In genomic region chr1:145425436-145426029, GRCh38 we compare ENCODE assay signal across 1 cellular context.
TF ChIP-seq lines count a peak whose summit lies in the region.

A gene with protein sequence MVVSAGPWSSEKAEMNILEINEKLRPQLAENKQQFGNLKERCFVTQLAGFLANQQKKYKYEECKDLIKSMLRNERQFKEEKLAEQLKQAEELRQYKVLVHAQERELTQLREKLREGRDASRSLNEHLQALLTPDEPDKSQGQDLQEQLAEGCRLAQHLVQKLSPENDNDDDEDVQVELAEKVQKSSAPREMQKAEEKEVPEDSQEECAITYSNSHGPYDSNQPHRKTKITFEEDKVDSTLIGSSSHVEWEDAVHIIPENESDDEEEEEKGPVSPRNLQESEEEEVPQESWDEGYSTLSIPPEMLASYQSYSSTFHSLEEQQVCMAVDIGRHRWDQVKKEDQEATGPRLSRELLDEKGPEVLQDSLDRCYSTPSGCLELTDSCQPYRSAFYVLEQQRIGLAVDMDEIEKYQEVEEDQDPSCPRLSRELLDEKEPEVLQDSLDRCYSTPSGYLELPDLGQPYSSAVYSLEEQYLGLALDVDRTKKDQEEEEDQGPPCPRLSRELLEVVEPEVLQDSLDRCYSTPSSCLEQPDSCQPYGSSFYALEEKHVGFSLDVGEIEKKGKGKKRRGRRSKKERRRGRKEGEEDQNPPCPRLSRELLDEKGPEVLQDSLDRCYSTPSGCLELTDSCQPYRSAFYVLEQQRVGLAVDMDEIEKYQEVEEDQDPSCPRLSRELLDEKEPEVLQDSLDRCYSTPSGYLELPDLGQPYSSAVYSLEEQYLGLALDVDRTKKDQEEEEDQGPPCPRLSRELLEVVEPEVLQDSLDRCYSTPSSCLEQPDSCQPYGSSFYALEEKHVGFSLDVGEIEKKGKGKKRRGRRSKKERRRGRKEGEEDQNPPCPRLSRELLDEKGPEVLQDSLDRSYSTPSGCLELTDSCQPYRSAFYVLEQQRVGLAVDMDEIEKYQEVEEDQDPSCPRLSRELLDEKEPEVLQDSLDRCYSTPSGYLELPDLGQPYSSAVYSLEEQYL (N-terminal part only) (minus strand): TSS chr1:145425603. CDS start chr1:145405272, 20,331 bp downstream.

TF ChIP-seq in K562, 482 proteins besides CTCF, POLR2A, EP300 and RAD21 (continued from another document):
- TF ChIP-seq, protein P1, sequence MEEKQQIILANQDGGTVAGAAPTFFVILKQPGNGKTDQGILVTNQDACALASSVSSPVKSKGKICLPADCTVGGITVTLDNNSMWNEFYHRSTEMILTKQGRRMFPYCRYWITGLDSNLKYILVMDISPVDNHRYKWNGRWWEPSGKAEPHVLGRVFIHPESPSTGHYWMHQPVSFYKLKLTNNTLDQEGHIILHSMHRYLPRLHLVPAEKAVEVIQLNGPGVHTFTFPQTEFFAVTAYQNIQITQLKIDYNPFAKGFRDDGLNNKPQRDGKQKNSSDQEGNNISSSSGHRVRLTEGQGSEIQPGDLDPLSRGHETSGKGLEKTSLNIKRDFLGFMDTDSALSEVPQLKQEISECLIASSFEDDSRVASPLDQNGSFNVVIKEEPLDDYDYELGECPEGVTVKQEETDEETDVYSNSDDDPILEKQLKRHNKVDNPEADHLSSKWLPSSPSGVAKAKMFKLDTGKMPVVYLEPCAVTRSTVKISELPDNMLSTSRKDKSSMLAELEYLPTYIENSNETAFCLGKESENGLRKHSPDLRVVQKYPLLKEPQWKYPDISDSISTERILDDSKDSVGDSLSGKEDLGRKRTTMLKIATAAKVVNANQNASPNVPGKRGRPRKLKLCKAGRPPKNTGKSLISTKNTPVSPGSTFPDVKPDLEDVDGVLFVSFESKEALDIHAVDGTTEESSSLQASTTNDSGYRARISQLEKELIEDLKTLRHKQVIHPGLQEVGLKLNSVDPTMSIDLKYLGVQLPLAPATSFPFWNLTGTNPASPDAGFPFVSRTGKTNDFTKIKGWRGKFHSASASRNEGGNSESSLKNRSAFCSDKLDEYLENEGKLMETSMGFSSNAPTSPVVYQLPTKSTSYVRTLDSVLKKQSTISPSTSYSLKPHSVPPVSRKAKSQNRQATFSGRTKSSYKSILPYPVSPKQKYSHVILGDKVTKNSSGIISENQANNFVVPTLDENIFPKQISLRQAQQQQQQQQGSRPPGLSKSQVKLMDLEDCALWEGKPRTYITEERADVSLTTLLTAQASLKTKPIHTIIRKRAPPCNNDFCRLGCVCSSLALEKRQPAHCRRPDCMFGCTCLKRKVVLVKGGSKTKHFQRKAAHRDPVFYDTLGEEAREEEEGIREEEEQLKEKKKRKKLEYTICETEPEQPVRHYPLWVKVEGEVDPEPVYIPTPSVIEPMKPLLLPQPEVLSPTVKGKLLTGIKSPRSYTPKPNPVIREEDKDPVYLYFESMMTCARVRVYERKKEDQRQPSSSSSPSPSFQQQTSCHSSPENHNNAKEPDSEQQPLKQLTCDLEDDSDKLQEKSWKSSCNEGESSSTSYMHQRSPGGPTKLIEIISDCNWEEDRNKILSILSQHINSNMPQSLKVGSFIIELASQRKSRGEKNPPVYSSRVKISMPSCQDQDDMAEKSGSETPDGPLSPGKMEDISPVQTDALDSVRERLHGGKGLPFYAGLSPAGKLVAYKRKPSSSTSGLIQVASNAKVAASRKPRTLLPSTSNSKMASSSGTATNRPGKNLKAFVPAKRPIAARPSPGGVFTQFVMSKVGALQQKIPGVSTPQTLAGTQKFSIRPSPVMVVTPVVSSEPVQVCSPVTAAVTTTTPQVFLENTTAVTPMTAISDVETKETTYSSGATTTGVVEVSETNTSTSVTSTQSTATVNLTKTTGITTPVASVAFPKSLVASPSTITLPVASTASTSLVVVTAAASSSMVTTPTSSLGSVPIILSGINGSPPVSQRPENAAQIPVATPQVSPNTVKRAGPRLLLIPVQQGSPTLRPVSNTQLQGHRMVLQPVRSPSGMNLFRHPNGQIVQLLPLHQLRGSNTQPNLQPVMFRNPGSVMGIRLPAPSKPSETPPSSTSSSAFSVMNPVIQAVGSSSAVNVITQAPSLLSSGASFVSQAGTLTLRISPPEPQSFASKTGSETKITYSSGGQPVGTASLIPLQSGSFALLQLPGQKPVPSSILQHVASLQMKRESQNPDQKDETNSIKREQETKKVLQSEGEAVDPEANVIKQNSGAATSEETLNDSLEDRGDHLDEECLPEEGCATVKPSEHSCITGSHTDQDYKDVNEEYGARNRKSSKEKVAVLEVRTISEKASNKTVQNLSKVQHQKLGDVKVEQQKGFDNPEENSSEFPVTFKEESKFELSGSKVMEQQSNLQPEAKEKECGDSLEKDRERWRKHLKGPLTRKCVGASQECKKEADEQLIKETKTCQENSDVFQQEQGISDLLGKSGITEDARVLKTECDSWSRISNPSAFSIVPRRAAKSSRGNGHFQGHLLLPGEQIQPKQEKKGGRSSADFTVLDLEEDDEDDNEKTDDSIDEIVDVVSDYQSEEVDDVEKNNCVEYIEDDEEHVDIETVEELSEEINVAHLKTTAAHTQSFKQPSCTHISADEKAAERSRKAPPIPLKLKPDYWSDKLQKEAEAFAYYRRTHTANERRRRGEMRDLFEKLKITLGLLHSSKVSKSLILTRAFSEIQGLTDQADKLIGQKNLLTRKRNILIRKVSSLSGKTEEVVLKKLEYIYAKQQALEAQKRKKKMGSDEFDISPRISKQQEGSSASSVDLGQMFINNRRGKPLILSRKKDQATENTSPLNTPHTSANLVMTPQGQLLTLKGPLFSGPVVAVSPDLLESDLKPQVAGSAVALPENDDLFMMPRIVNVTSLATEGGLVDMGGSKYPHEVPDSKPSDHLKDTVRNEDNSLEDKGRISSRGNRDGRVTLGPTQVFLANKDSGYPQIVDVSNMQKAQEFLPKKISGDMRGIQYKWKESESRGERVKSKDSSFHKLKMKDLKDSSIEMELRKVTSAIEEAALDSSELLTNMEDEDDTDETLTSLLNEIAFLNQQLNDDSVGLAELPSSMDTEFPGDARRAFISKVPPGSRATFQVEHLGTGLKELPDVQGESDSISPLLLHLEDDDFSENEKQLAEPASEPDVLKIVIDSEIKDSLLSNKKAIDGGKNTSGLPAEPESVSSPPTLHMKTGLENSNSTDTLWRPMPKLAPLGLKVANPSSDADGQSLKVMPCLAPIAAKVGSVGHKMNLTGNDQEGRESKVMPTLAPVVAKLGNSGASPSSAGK (IDR thresholded peaks at IDR 0.05) = peak; percentile 39; the same call in 1 of the 2 replicates
- TF ChIP-seq FOXA1 (IDR thresholded peaks at IDR 0.05; ENCODE audit: borderline replicate concordance) (no peak), HMGXB4 (CRISPR knock-in tag; IDR thresholded peaks at IDR 0.05) (no peak), ZNF445 (CRISPR knock-in tag; IDR thresholded peaks at IDR 0.05; ENCODE audit: low read depth) (no peak), CBX5 (IDR thresholded peaks at IDR 0.05; ENCODE audit: borderline replicate concordance, low read depth) (no peak), HDAC6 (IDR thresholded peaks at IDR 0.05; ENCODE audit: low read depth, low read length) (no peak), VEZF1 (CRISPR knock-in tag; IDR thresholded peaks at IDR 0.05) (no peak), SRF (CRISPR knock-in tag; IDR thresholded peaks at IDR 0.05) (0 out of 4 replicates have a peak, but pooled peaks of 1 of the 2 experiments have one; percentile 21), MTA3 (IDR thresholded peaks at IDR 0.05; ENCODE audit: borderline replicate concordance) (peak; percentile 25; the same call in 1 of the 2 replicates), ZNF764 (CRISPR knock-in tag; IDR thresholded peaks at IDR 0.05; ENCODE audit: low read depth) (no peak), ETV1 (tag; conservative IDR thresholded peaks at IDR 0.05; ENCODE audit: low read depth) (no peak), HNRNPH1 (optimal IDR thresholded peaks at IDR 0.05; ENCODE audit: low read depth, low read length) (no peak)
- TF ChIP-seq, protein P2, sequence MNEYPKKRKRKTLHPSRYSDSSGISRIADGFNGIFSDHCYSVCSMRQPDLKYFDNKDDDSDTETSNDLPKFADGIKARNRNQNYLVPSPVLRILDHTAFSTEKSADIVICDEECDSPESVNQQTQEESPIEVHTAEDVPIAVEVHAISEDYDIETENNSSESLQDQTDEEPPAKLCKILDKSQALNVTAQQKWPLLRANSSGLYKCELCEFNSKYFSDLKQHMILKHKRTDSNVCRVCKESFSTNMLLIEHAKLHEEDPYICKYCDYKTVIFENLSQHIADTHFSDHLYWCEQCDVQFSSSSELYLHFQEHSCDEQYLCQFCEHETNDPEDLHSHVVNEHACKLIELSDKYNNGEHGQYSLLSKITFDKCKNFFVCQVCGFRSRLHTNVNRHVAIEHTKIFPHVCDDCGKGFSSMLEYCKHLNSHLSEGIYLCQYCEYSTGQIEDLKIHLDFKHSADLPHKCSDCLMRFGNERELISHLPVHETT (CRISPR knock-in tag; conservative IDR thresholded peaks at IDR 0.05 in 1 of 2, IDR thresholded peaks at IDR 0.05 in 1 of 2) = no peak
- TF ChIP-seq, protein P3, sequence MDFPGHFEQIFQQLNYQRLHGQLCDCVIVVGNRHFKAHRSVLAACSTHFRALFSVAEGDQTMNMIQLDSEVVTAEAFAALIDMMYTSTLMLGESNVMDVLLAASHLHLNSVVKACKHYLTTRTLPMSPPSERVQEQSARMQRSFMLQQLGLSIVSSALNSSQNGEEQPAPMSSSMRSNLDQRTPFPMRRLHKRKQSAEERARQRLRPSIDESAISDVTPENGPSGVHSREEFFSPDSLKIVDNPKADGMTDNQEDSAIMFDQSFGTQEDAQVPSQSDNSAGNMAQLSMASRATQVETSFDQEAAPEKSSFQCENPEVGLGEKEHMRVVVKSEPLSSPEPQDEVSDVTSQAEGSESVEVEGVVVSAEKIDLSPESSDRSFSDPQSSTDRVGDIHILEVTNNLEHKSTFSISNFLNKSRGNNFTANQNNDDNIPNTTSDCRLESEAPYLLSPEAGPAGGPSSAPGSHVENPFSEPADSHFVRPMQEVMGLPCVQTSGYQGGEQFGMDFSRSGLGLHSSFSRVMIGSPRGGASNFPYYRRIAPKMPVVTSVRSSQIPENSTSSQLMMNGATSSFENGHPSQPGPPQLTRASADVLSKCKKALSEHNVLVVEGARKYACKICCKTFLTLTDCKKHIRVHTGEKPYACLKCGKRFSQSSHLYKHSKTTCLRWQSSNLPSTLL (IDR thresholded peaks at IDR 0.05) = no peak
- TF ChIP-seq, protein P4, sequence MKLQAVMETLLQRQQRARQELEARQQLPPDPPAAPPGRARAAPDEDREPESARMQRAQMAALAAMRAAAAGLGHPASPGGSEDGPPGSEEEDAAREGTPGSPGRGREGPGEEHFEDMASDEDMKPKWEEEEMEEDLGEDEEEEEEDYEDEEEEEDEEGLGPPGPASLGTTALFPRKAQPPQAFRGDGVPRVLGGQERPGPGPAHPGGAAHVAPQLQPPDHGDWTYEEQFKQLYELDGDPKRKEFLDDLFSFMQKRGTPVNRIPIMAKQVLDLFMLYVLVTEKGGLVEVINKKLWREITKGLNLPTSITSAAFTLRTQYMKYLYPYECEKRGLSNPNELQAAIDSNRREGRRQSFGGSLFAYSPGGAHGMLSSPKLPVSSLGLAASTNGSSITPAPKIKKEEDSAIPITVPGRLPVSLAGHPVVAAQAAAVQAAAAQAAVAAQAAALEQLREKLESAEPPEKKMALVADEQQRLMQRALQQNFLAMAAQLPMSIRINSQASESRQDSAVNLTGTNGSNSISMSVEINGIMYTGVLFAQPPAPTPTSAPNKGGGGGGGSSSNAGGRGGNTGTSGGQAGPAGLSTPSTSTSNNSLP (IDR thresholded peaks at IDR 0.05; ENCODE audit: borderline replicate concordance, low read depth, low read length) = no peak
